31 cellular contexts compared by ENCODE assay signal in genomic region chr19:35084078-35084762, GRCh38.
DNase-seq lines count a peak whose midpoint lies in the region; ATAC-seq, FAIRE-seq and TF ChIP-seq lines count a peak whose summit lies in the region.
"Had no signal": no experiment of that assay in that cellular context is flagged by ENCODE, and none has a peak within 500 bp of the region (broad histone marks: within the 10 kb centered on the region; RNA-seq: fewer than 3 reads in every experiment).

No MANE protein-coding gene starts in this region.

- peak; percentile 18 to 22 for ATAC-seq in stimulated activated naive B cell treated with anti-CD40 and anti-IgM and Interleukin-4, amounts not matched to agents 10 μg/mL and 1 μg/mL and 100 μg/mL, for 72 hours (replicated peaks)
- ATAC-seq: activated CD8-positive, alpha-beta T cell treated with anti-CD3 and anti-CD28 coated beads for 36 hours; foreskin keratinocyte; heart left ventricle; naive thymus-derived CD8-positive, alpha-beta T cell; Panc1 had no signal

- no peaks in the 10 kb centered on the region for H3K9me3 Mint-ChIP-seq in stimulated activated naive B cell treated with anti-CD40 and anti-IgM and Interleukin-4, amounts not matched to agents 10 μg/mL and 1 μg/mL and 100 μg/mL, for 72 hours
- H3K9me3 Mint-ChIP-seq: activated CD8-positive, alpha-beta T cell treated with anti-CD3 and anti-CD28 coated beads for 36 hours; activated T-helper 1 cell treated with anti-CD3 and anti-CD28 coated beads, Interleukin-12 subunit alpha, Interleukin-12 subunit beta, Interleukin-2, Interleukin-4 antibody, amounts not matched to agents 30 ng/mL and 10 ng/mL and 1 ng/mL, durations not matched to agents 14 hours and 24 hours and 36 hours; naive thymus-derived CD8-positive, alpha-beta T cell had no signal

- peak overlapping the region; percentile 100 for H3K27ac ChIP-seq in DOHH2 (ENCODE audit: low read depth, low read length)
- peak overlapping the region; percentile 98 for H3K27ac ChIP-seq in SU-DHL-6 (ENCODE audit: low read depth, low read length)
- H3K27ac ChIP-seq: coronary artery, esophagus squamous epithelium, foreskin keratinocyte, heart left ventricle, ovary, testis had no signal

- peaks cover 80% of the 10 kb centered on the region for H3K4me1 ChIP-seq in DOHH2 (ENCODE audit: control insufficient read depth, low read length)
- H3K4me1 ChIP-seq: BE2C, esophagus squamous epithelium, heart left ventricle, testis had no signal

- H3K36me3 Mint-ChIP-seq in stimulated activated naive B cell treated with anti-CD40 and anti-IgM and Interleukin-4, amounts not matched to agents 10 μg/mL and 1 μg/mL and 100 μg/mL, for 72 hours = no peaks in the 10 kb centered on the region
- H3K36me3 Mint-ChIP-seq: naive thymus-derived CD8-positive, alpha-beta T cell had no signal

- no peak for FAIRE-seq in H54 (lab: Jason Lieb, UNC)
- FAIRE-seq: kidney had no signal

- H3K36me3 ChIP-seq in DOHH2 (ENCODE audit: control insufficient read depth, low read length) (peaks cover 4% of the 10 kb centered on the region), SU-DHL-6 (ENCODE audit: low read length) (no peaks in the 10 kb centered on the region)
- H3K36me3 ChIP-seq: BE2C, esophagus squamous epithelium, heart left ventricle, ovary had no signal

- H3K27ac Mint-ChIP-seq in stimulated activated naive B cell treated with anti-CD40 and anti-IgM and Interleukin-4, amounts not matched to agents 10 μg/mL and 1 μg/mL and 100 μg/mL, for 72 hours = peak overlapping the region; percentile 91
- H3K27ac Mint-ChIP-seq: activated CD8-positive, alpha-beta T cell treated with anti-CD3 and anti-CD28 coated beads for 36 hours; activated T-helper 1 cell treated with anti-CD3 and anti-CD28 coated beads, Interleukin-12 subunit alpha, Interleukin-12 subunit beta, Interleukin-2, Interleukin-4 antibody, amounts not matched to agents 30 ng/mL and 10 ng/mL and 1 ng/mL, durations not matched to agents 14 hours and 24 hours and 36 hours had no signal

- H3K27me3 Mint-ChIP-seq in stimulated activated naive B cell treated with anti-CD40 and anti-IgM and Interleukin-4, amounts not matched to agents 10 μg/mL and 1 μg/mL and 100 μg/mL, for 72 hours = no peaks in the 10 kb centered on the region
- H3K27me3 Mint-ChIP-seq: activated CD8-positive, alpha-beta T cell treated with anti-CD3 and anti-CD28 coated beads for 36 hours had no signal

- H3K4me3 ChIP-seq in DOHH2 (ENCODE audit: low read length) = peak overlapping the region; percentile 67
- no peak overlapping the region for H3K4me3 ChIP-seq in SU-DHL-6 (ENCODE audit: insufficient read depth, low read length, poor library complexity, severe bottlenecking)
- H3K4me3 ChIP-seq: coronary artery, esophagus squamous epithelium, heart left ventricle, ovary, testis had no signal

- H3K27me3 ChIP-seq in DOHH2 (ENCODE audit: control insufficient read depth, low read length) (no peaks in the 10 kb centered on the region), SU-DHL-6 (ENCODE audit: low read length) (no peaks in the 10 kb centered on the region)
- H3K27me3 ChIP-seq: BE2C, foreskin keratinocyte, ovary, testis had no signal

- DNase-seq in iPS-NIHi11 (ENCODE audit: low spot score) (peak; percentile 11), D341Med (ENCODE audit: low spot score) (no peak), AML-193 (lab: John Stamatoyannopoulos, UW) (no peak), H54 (ENCODE audit: insufficient read length, low spot score) (no peak)
- no peak for DNase-seq in stimulated activated naive B cell treated with anti-CD40 and anti-IgM and Interleukin-4, amounts not matched to agents 10 μg/mL and 1 μg/mL and 100 μg/mL, for 72 hours
- DNase-seq: activated CD8-positive, alpha-beta memory T cell treated with anti-CD3 and anti-CD28 coated beads, Interleukin-2, amount 50 U/mL, for 48 hours; activated CD8-positive, alpha-beta T cell treated with anti-CD3 and anti-CD28 coated beads for 36 hours; activated naive CD4-positive, alpha-beta T cell treated with Interleukin-2 at 50 U/mL for 16 hours; BE2C; caudate nucleus; DMS153; esophagus squamous epithelium; foreskin keratinocyte; heart left ventricle; KG1; kidney; MM.1S; NCI-H1105 treated with DMSO at 0.1 percent for 48 hours; NCI-H2081; NCI-H2227 treated with DMSO at 0.1 percent for 48 hours; NCI-H69; ovary; SHP77; stimulated activated naive CD4-positive, alpha-beta T cell treated with Interleukin-2 at 50 U/mL for 16 hours; testis had no signal

- no peaks in the 10 kb centered on the region for H4K20me1 ChIP-seq in DOHH2 (ENCODE audit: control insufficient read depth, insufficient read depth, low read depth, low read length)
- H4K20me1 ChIP-seq in SU-DHL-6 (ENCODE audit: low read depth, low read length) = no peaks in the 10 kb centered on the region

- H3K4me2 ChIP-seq in DOHH2 (ENCODE audit: low read length) (peak overlapping the region; percentile 95), SU-DHL-6 (ENCODE audit: low read depth, low read length, poor library complexity, severe bottlenecking) (peak overlapping the region; percentile 58)

- H3K79me2 ChIP-seq in DOHH2 (ENCODE audit: control insufficient read depth, low read length) (no peaks in the 10 kb centered on the region), SU-DHL-6 (ENCODE audit: insufficient read depth, low read length) (no peaks in the 10 kb centered on the region)

- TF ChIP-seq POLR2A in H54 (IDR thresholded peaks at IDR 0.05; ENCODE audit: low read depth, low read length) = no peak

- H3K9me3 ChIP-seq in DOHH2 (ENCODE audit: control insufficient read depth, insufficient read depth, low read length) = no peaks in the 10 kb centered on the region
- H3K9me3 ChIP-seq in SU-DHL-6 (ENCODE audit: insufficient read depth, low read length) = no peaks in the 10 kb centered on the region
- H3K9me3 ChIP-seq: BE2C, esophagus squamous epithelium, heart left ventricle, ovary, testis had no signal

- peak overlapping the region; percentile 62 for H2AFZ ChIP-seq in SU-DHL-6 (ENCODE audit: low read depth, low read length, severe bottlenecking)

- H3F3A ChIP-seq in DOHH2 (ENCODE audit: control insufficient read depth, insufficient read depth) (peaks cover 13% of the 10 kb centered on the region), SU-DHL-6 (ENCODE audit: insufficient read depth) (peaks cover 22% of the 10 kb centered on the region)

- TF ChIP-seq CTCF in DOHH2 (IDR thresholded peaks at IDR 0.05; ENCODE audit: low read depth, low read length, poor library complexity, severe bottlenecking) = no peak
- no peak for TF ChIP-seq CTCF in SU-DHL-6 (IDR thresholded peaks at IDR 0.05; ENCODE audit: insufficient read depth, low read length, poor library complexity, severe bottlenecking)

- no peak overlapping the region for H3K4me3 Mint-ChIP-seq in stimulated activated naive B cell treated with anti-CD40 and anti-IgM and Interleukin-4, amounts not matched to agents 10 μg/mL and 1 μg/mL and 100 μg/mL, for 72 hours
- H3K4me3 Mint-ChIP-seq: activated CD8-positive, alpha-beta T cell treated with anti-CD3 and anti-CD28 coated beads for 36 hours; activated T-helper 1 cell treated with anti-CD3 and anti-CD28 coated beads, Interleukin-12 subunit alpha, Interleukin-12 subunit beta, Interleukin-2, Interleukin-4 antibody, amounts not matched to agents 30 ng/mL and 10 ng/mL and 1 ng/mL, durations not matched to agents 14 hours and 24 hours and 36 hours had no signal

- H3K9me2 ChIP-seq in DOHH2 (replicated peaks; ENCODE audit: control insufficient read depth, low read length) (no peaks in the 10 kb centered on the region), SU-DHL-6 (replicated peaks; ENCODE audit: insufficient read depth, low read length) (no peaks in the 10 kb centered on the region)

- peaks cover 51 to 68% of the 10 kb centered on the region in 2 donors for H3K4me1 Mint-ChIP-seq in stimulated activated naive B cell treated with anti-CD40 and anti-IgM and Interleukin-4, amounts not matched to agents 10 μg/mL and 1 μg/mL and 100 μg/mL, for 72 hours

- peak overlapping the region; percentile 59 for H3K9ac ChIP-seq in SU-DHL-6 (ENCODE audit: low read length)
